Comparison of ENCODE assay signal across 1 cellular context in genomic region chr2:174570325-174570958, GRCh38.
TF ChIP-seq lines count a peak whose summit lies in the region.

No MANE protein-coding gene starts in this region.

TF ChIP-seq in H1, 55 proteins besides CTCF, POLR2A, EP300 and RAD21:
- no peak for TF ChIP-seq CREB1 (IDR thresholded peaks at IDR 0.05)
- peak; percentile 52; the same call in 1 of the 2 replicates for TF ChIP-seq MAFK (IDR thresholded peaks at IDR 0.05; ENCODE audit: low read depth, low read length)
